14 cellular contexts compared by ENCODE assay signal in genomic region chr2:152613235-152613634, GRCh38.
DNase-seq lines count a peak whose midpoint lies in the region; ATAC-seq and TF ChIP-seq lines count a peak whose summit lies in the region.
"Had no signal": no experiment of that assay in that cellular context is flagged by ENCODE, and none has a peak within 500 bp of the region (broad histone marks: within the 10 kb centered on the region; RNA-seq: fewer than 3 reads in every experiment).

No MANE protein-coding gene starts in this region.

- H3K56ac ChIP-seq in IMR-90 (ENCODE audit: extremely low read depth, insufficient read depth, low read length): no peak overlapping the region

- ATAC-seq in GM18907 (IDR thresholded peaks at IDR 0.05; ENCODE audit: unreplicated experiment) (peak; percentile 52), IMR-90 (ENCODE audit: low read depth) (no peak)

- H3K9ac ChIP-seq in IMR-90 (ENCODE audit: low read depth, low read length): no peak overlapping the region

- H2BK20ac ChIP-seq in IMR-90 (ENCODE audit: low read depth, low read length): no peak overlapping the region

- no peaks in the 10 kb centered on the region for H3K79me1 ChIP-seq in IMR-90 (ENCODE audit: low read depth in 1 of 2, low read length in 2 of 2)

- no peak overlapping the region for H2AK9ac ChIP-seq in IMR-90 (replicated peaks; ENCODE audit: low read depth, low read length, poor library complexity)

- intact Hi-C loops in IMR-90 (cut with micrococcal nuclease) (loop anchor here (5.0 kb wide), 1 partner anchor 276 kb away; the partner anchor contains the start of gene FMNL2), adrenal gland (cut with DNase I) (no loop called here)

- no peak overlapping the region for H3K14ac ChIP-seq in IMR-90 (replicated peaks; ENCODE audit: low read depth, low read length)

- POLR2A ChIA-PET in IMR-90 (lab: Charles Lee; ENCODE audit: unreplicated experiment) (no interaction called here), RWPE1 (lab: Yijun Ruan, JAX; ENCODE audit: low non-redundant PET) (no interaction called here)

- H3K23ac ChIP-seq in IMR-90 (ENCODE audit: low read depth, low read length): no peak overlapping the region

- BruUV-seq in IMR-90 (replicated peaks; lab: Mats Ljungman, UMichigan): no TSS peak

- dilution Hi-C loops in IMR-90 (cut with HindIII; ENCODE audit: low sequenced_read_pairs, unreplicated experiment): no loop called here

- DNase-seq in AG08395 (ENCODE audit: low spot score): peak; percentile 25
- peak; percentile 41 for DNase-seq in IMR-90
- DNase-seq in dermis blood vessel endothelial cell: peak; percentile 19
- DNase-seq in NCI-H1694 treated with DMSO at 0.1 percent for 48 hours (lab: John Stamatoyannopoulos, UW): no peak
- DNase-seq in NCI-H2081 treated with DMSO at 0.1 percent for 48 hours (lab: John Stamatoyannopoulos, UW): no peak
- no peak for DNase-seq in RWPE1 (ENCODE audit: low spot score)
- DNase-seq in adrenal gland: no peak
- DNase-seq: activated CD4-positive, alpha-beta T cell treated with anti-CD3 and anti-CD28 coated beads, Interleukin-2, amount 50 U/mL, for 4 hours; amygdala; BE2C; KBM-7; mesendoderm had no signal

- no peak overlapping the region for H4K91ac ChIP-seq in IMR-90 (ENCODE audit: insufficient read depth, low read depth, low read length)

- H4K5ac ChIP-seq in IMR-90 (ENCODE audit: low read depth, low read length): no peak overlapping the region

- CTCF ChIA-PET in IMR-90 (lab: Yijun Ruan, JAX) (interaction anchor here (0.7 kb wide), 1 partner anchor 193 kb away, joined by 3 read pairs; no protein-coding TSS in a partner anchor), RWPE1 (lab: Yijun Ruan, JAX) (interaction anchor here (0.9 to 1.0 kb wide), 2 partner anchors 23 to 422 kb away, joined by 3 to 4 read pairs; no protein-coding TSS in a partner anchor)

- no peak overlapping the region for H3K4me2 ChIP-seq in IMR-90 (ENCODE audit: low read depth, low read length)

- H3K4me1 ChIP-seq in IMR-90 (ENCODE audit: control insufficient read depth, insufficient read depth, low read length) (peaks cover 5% of the 10 kb centered on the region), adrenal gland (replicated peaks in 1 of 2) (peaks cover 0 to 24% of the 10 kb centered on the region in 2 donors)
- H3K4me1 ChIP-seq: BE2C had no signal

- no peaks in the 10 kb centered on the region for H4K20me1 ChIP-seq in IMR-90 (ENCODE audit: insufficient read depth, low read length)

- no peak overlapping the region for H3K18ac ChIP-seq in IMR-90 (ENCODE audit: low read depth, low read length)

- H2BK15ac ChIP-seq in IMR-90 (ENCODE audit: low read depth, low read length): no peak overlapping the region

- H3K4me3 ChIP-seq in IMR-90 (ENCODE audit: insufficient read depth, low read depth, low read length) (no peak overlapping the region), adrenal gland (no peak overlapping the region)
- H3K4me3 ChIP-seq: skin epidermis had no signal

- H3K36me3 ChIP-seq in IMR-90 (ENCODE audit: control insufficient read depth, insufficient read depth, low read length) (peaks cover 6% of the 10 kb centered on the region), adrenal gland (replicated peaks in 1 of 2) (peaks cover 0 to 7% of the 10 kb centered on the region in 2 donors)
- H3K36me3 ChIP-seq: BE2C had no signal

- H3K4ac ChIP-seq in IMR-90 (ENCODE audit: low read depth, low read length): no peak overlapping the region

- no peak overlapping the region for H2BK120ac ChIP-seq in IMR-90 (ENCODE audit: low read depth, low read length)

- WGBS in IMR-90 (ENCODE audit: extremely low coverage in 2 of 2, insufficient read length in 1 of 2), 2 experiments: no CpG with 5 or more reads among the region's 2 CpGs
- WGBS in adrenal gland, 4 donors: 81 to 97% (median 87%) methylated on average over 2 of the region's 2 CpGs

- H2BK5ac ChIP-seq in IMR-90 (ENCODE audit: low read depth, low read length, poor library complexity, severe bottlenecking): no peak overlapping the region

- H3K9me3 ChIP-seq in IMR-90 (ENCODE audit: control insufficient read depth, insufficient read depth, low read length) (no peaks in the 10 kb centered on the region), adrenal gland (replicated peaks in 1 of 3) (no peaks in the 10 kb centered on the region)
- H3K9me3 ChIP-seq: BE2C had no signal

- no peak for TF ChIP-seq RAD21 in IMR-90 (IDR thresholded peaks at IDR 0.05; ENCODE audit: low read length)

- no peak overlapping the region for H2AFZ ChIP-seq in IMR-90 (replicated peaks; ENCODE audit: low read length, poor library complexity)

- no peak for TF ChIP-seq POLR2A in IMR-90 (IDR thresholded peaks at IDR 0.05; ENCODE audit: low read depth, low read length)
- TF ChIP-seq POLR2A in adrenal gland (IDR thresholded peaks at IDR 0.05): no peak

- H2AK5ac ChIP-seq in IMR-90 (ENCODE audit: low read depth, low read length): no peak overlapping the region

- peaks cover 3% of the 10 kb centered on the region; the same call in 1 of the 2 replicates for H3K9me1 ChIP-seq in IMR-90 (ENCODE audit: insufficient read depth, low read length)

- H3K27me3 ChIP-seq in IMR-90 (ENCODE audit: control insufficient read depth, insufficient read depth, low read length) (no peaks in the 10 kb centered on the region), adrenal gland (no peaks in the 10 kb centered on the region)
- H3K27me3 ChIP-seq: BE2C had no signal

- H3K27ac ChIP-seq in IMR-90 (ENCODE audit: insufficient read depth, low read length) (no peak overlapping the region), RWPE1 (no peak overlapping the region), adrenal gland (peak overlapping the region in 1 of 5 donors; percentile 72)

- TF ChIP-seq CTCF in IMR-90 (conservative IDR thresholded peaks at IDR 0.05; ENCODE audit: low read depth, low read length) (no peak), RWPE1 (conservative IDR thresholded peaks at IDR 0.05; ENCODE audit: low read depth) (no peak), adrenal gland (IDR thresholded peaks at IDR 0.05) (no peak)

- in situ Hi-C loops in IMR-90 (cut with MboI; ENCODE audit: low sequenced_read_pairs): no loop called here

- no peak overlapping the region for H4K8ac ChIP-seq in IMR-90 (ENCODE audit: low read depth in 2 of 2, low read length in 2 of 2)

TF ChIP-seq in IMR-90, 13 proteins besides CTCF, POLR2A, EP300 and RAD21:
- TF ChIP-seq BHLHE40 (IDR thresholded peaks at IDR 0.05; ENCODE audit: low read depth, low read length): no peak
- no peak for TF ChIP-seq CHD1 (IDR thresholded peaks at IDR 0.05; ENCODE audit: low read depth, low read length)
- TF ChIP-seq FOS (IDR thresholded peaks at IDR 0.05; ENCODE audit: low read depth, low read length): no peak
- TF ChIP-seq CEBPB (IDR thresholded peaks at IDR 0.05; ENCODE audit: low read depth, low read length): no peak
- TF ChIP-seq SMC3 (IDR thresholded peaks at IDR 0.05; ENCODE audit: low read depth, low read length): no peak
- TF ChIP-seq MXI1 (IDR thresholded peaks at IDR 0.05; ENCODE audit: borderline replicate concordance, low read depth, low read length): no peak
- no peak for TF ChIP-seq USF2 (IDR thresholded peaks at IDR 0.05; ENCODE audit: low read depth, low read length)
- no peak for TF ChIP-seq MAFK (IDR thresholded peaks at IDR 0.05; ENCODE audit: low read depth, low read length)
- no peak for TF ChIP-seq MAZ (IDR thresholded peaks at IDR 0.05; ENCODE audit: borderline replicate concordance, low read depth, low read length)
- TF ChIP-seq NFE2L2 (IDR thresholded peaks at IDR 0.05; ENCODE audit: low read depth, low read length): no peak
- no peak for TF ChIP-seq RFX5 (IDR thresholded peaks at IDR 0.05; ENCODE audit: low read depth, low read length)
- no peak for TF ChIP-seq ELK1 (IDR thresholded peaks at IDR 0.05; ENCODE audit: borderline replicate concordance, low read depth, low read length)
- TF ChIP-seq RCOR1 (IDR thresholded peaks at IDR 0.05; ENCODE audit: insufficient replicate concordance, low read length): no peak

Comparison
In these comparisons a context has a peak if more than half of its experiments do, and no peak if none do; other contexts are left out.
1. DNase-seq: peak in AG08395 (single experiment), IMR-90 (single experiment) and dermis blood vessel endothelial cell (single experiment); none in NCI-H1694 treated with DMSO at 0.1 percent for 48 hours (single experiment), NCI-H2081 treated with DMSO at 0.1 percent for 48 hours (single experiment), RWPE1 (single experiment) and adrenal gland (0 of 7).